Comparison of ENCODE assay signal across 17 cellular contexts in genomic region chr3:73559730-73560129, GRCh38.
DNase-seq lines count a peak whose midpoint lies in the region; ATAC-seq and TF ChIP-seq lines count a peak whose summit lies in the region.
"Had no signal": no experiment of that assay in that cellular context is flagged by ENCODE, and none has a peak within 500 bp of the region (broad histone marks: within the 10 kb centered on the region; RNA-seq: fewer than 3 reads in every experiment).

No MANE protein-coding gene starts in this region.

- H3K4me2 ChIP-seq in IMR-90 (ENCODE audit: low read depth, low read length): no peak overlapping the region
- H3K4me2 ChIP-seq: A549 had no signal

- no peak overlapping the region for H3K23ac ChIP-seq in IMR-90 (ENCODE audit: low read depth, low read length)

- H4K91ac ChIP-seq in IMR-90 (ENCODE audit: insufficient read depth, low read depth, low read length): no peak overlapping the region

- H2AK9ac ChIP-seq in IMR-90 (replicated peaks; ENCODE audit: low read depth, low read length, poor library complexity): no peak overlapping the region

- CTCF ChIA-PET in IMR-90 (lab: Yijun Ruan, JAX): no interaction called here

- H3K14ac ChIP-seq in IMR-90 (replicated peaks; ENCODE audit: low read depth, low read length): no peak overlapping the region

- H4K5ac ChIP-seq in IMR-90 (ENCODE audit: low read depth, low read length): no peak overlapping the region

- peaks cover 7% of the 10 kb centered on the region; the same call in 1 of the 2 replicates for H4K20me1 ChIP-seq in IMR-90 (ENCODE audit: insufficient read depth, low read length)

- H2AFZ ChIP-seq in IMR-90 (replicated peaks; ENCODE audit: low read length, poor library complexity): no peak overlapping the region

- no peaks in the 10 kb centered on the region for H3K36me3 Mint-ChIP-seq in stimulated activated effector memory CD8-positive, alpha-beta T cell treated with anti-CD3 and anti-CD28 coated beads, Interleukin-12 subunit alpha, Interleukin-12 subunit beta, amount 100 ng/mL, for 72 hours
- H3K36me3 Mint-ChIP-seq: CD14-positive monocyte had no signal

- no peak for TF ChIP-seq RAD21 in IMR-90 (IDR thresholded peaks at IDR 0.05; ENCODE audit: low read length)

- H2BK20ac ChIP-seq in IMR-90 (ENCODE audit: low read depth, low read length): no peak overlapping the region

- H3K4me1 Mint-ChIP-seq in stimulated activated effector memory CD8-positive, alpha-beta T cell treated with anti-CD3 and anti-CD28 coated beads, Interleukin-12 subunit alpha, Interleukin-12 subunit beta, amount 100 ng/mL, for 72 hours: no peaks in the 10 kb centered on the region
- H3K4me1 Mint-ChIP-seq: CD14-positive monocyte had no signal

- H3K9me3 ChIP-seq in IMR-90 (ENCODE audit: control insufficient read depth, insufficient read depth, low read length) (no peaks in the 10 kb centered on the region), sigmoid colon (no peaks in the 10 kb centered on the region)
- H3K9me3 ChIP-seq: A549 had no signal

- H3K27ac Mint-ChIP-seq in stimulated activated effector memory CD8-positive, alpha-beta T cell treated with anti-CD3 and anti-CD28 coated beads, Interleukin-12 subunit alpha, Interleukin-12 subunit beta, amount 100 ng/mL, for 72 hours: no peak overlapping the region

- WGBS in IMR-90 (ENCODE audit: extremely low coverage in 2 of 2, insufficient read length in 1 of 2), 2 experiments: no CpG with 5 or more reads among the region's 2 CpGs
- 33 to 63% methylated on average over 2 of the region's 2 CpGs for WGBS in sigmoid colon, 2 donors

- H3K56ac ChIP-seq in IMR-90 (ENCODE audit: extremely low read depth, insufficient read depth, low read length): no peak overlapping the region

- H3K4me1 ChIP-seq in IMR-90 (ENCODE audit: control insufficient read depth, insufficient read depth, low read length) (peaks cover 31% of the 10 kb centered on the region), sigmoid colon (peaks cover 0 to 96% (median 83%) of the 10 kb centered on the region in 4 donors)
- H3K4me1 ChIP-seq: A549 had no signal

- TF ChIP-seq CTCF in IMR-90 (conservative IDR thresholded peaks at IDR 0.05; ENCODE audit: low read depth, low read length) (no peak), sigmoid colon (IDR thresholded peaks at IDR 0.05) (no peak)

- no peak overlapping the region for H3K4ac ChIP-seq in IMR-90 (ENCODE audit: low read depth, low read length)

- H3K9ac ChIP-seq in IMR-90 (ENCODE audit: low read depth, low read length): no peak overlapping the region

- no peaks in the 10 kb centered on the region for H3K9me3 Mint-ChIP-seq in stimulated activated effector memory CD8-positive, alpha-beta T cell treated with anti-CD3 and anti-CD28 coated beads, Interleukin-12 subunit alpha, Interleukin-12 subunit beta, amount 100 ng/mL, for 72 hours
- H3K9me3 Mint-ChIP-seq: CD14-positive monocyte had no signal

- peaks cover 4 to 22% of the 10 kb centered on the region in 2 experiments; a peak in 3 of 4 replicates for H3K79me1 ChIP-seq in IMR-90 (ENCODE audit: low read depth in 1 of 2, low read length in 2 of 2)

- in situ Hi-C loops in IMR-90 (cut with MboI; ENCODE audit: low sequenced_read_pairs): no loop called here

- H2AK5ac ChIP-seq in IMR-90 (ENCODE audit: low read depth, low read length): no peak overlapping the region

- no peaks in the 10 kb centered on the region for H3K27me3 ChIP-seq in IMR-90 (ENCODE audit: control insufficient read depth, insufficient read depth, low read length)
- H3K27me3 ChIP-seq in sigmoid colon: no peaks in the 10 kb centered on the region

- no TSS peak for BruUV-seq in IMR-90 (replicated peaks; lab: Mats Ljungman, UMichigan)

- H3K27ac ChIP-seq in IMR-90 (ENCODE audit: insufficient read depth, low read length) (no peak overlapping the region), sigmoid colon (peak overlapping the region; percentile 55 to 87 (median 74))
- H3K27ac ChIP-seq: A549 had no signal

- no peak overlapping the region for H3K18ac ChIP-seq in IMR-90 (ENCODE audit: low read depth, low read length)

- no peak overlapping the region for H2BK5ac ChIP-seq in IMR-90 (ENCODE audit: low read depth, low read length, poor library complexity, severe bottlenecking)

- H2BK15ac ChIP-seq in IMR-90 (ENCODE audit: low read depth, low read length): no peak overlapping the region

- no peak overlapping the region for H3K4me3 Mint-ChIP-seq in stimulated activated effector memory CD8-positive, alpha-beta T cell treated with anti-CD3 and anti-CD28 coated beads, Interleukin-12 subunit alpha, Interleukin-12 subunit beta, amount 100 ng/mL, for 72 hours
- H3K4me3 Mint-ChIP-seq: CD14-positive monocyte had no signal

- peak; percentile 52 for DNase-seq in IMR-90
- peak; percentile 23 for DNase-seq in amniotic epithelial cell (ENCODE audit: low read depth)
- no peak for DNase-seq in left colon
- no peak for DNase-seq in sigmoid colon
- DNase-seq in stimulated activated effector memory CD8-positive, alpha-beta T cell treated with anti-CD3 and anti-CD28 coated beads, Interleukin-12 subunit alpha, Interleukin-12 subunit beta, amount 100 ng/mL, for 72 hours (ENCODE audit: low spot score in 2 of 2): no peak
- no peak for DNase-seq in NCI-H748 treated with DMSO at 0.1 percent for 48 hours (lab: John Stamatoyannopoulos, UW)
- no peak for DNase-seq in NCI-H128 (lab: John Stamatoyannopoulos, UW; ENCODE audit: unreplicated experiment)
- DNase-seq: COR-L47, DMS153, HCEC 1CT, NCI-H1436 treated with DMSO at 0.1 percent for 48 hours, NCI-H226, NCI-H774, SHP77 treated with DMSO at 0.1 percent for 48 hours had no signal

- H3K4me3 ChIP-seq in IMR-90 (ENCODE audit: insufficient read depth, low read depth, low read length) (no peak overlapping the region), sigmoid colon (no peak overlapping the region)
- H3K4me3 ChIP-seq: A549 had no signal

- H2BK120ac ChIP-seq in IMR-90 (ENCODE audit: low read depth, low read length): 0 out of 2 replicates have a peak overlapping the region, but pooled peaks have one; percentile 17

- H4K8ac ChIP-seq in IMR-90 (ENCODE audit: low read depth in 2 of 2, low read length in 2 of 2): no peak overlapping the region

- TF ChIP-seq EP300 in sigmoid colon (IDR thresholded peaks at IDR 0.05): no peak

- ATAC-seq in IMR-90 (ENCODE audit: low read depth): peak; percentile 64
- peak; percentile 78 for ATAC-seq in left colon
- no peak for ATAC-seq in stimulated activated effector memory CD8-positive, alpha-beta T cell treated with anti-CD3 and anti-CD28 coated beads, Interleukin-12 subunit alpha, Interleukin-12 subunit beta, amount 100 ng/mL, for 72 hours
- ATAC-seq in GM19351 (IDR thresholded peaks at IDR 0.05; ENCODE audit: unreplicated experiment): no peak
- ATAC-seq: A549 had no signal

- peaks cover 21% of the 10 kb centered on the region for H3K9me1 ChIP-seq in IMR-90 (ENCODE audit: insufficient read depth, low read length)

- dilution Hi-C loops in IMR-90 (cut with HindIII; ENCODE audit: low sequenced_read_pairs, unreplicated experiment): no loop called here

- POLR2A ChIA-PET in IMR-90 (lab: Charles Lee; ENCODE audit: unreplicated experiment): interaction anchor here (0.6 kb wide), 1 partner anchor 56 kb away, joined by 4 read pairs; no protein-coding TSS in a partner anchor

- H3K36me3 ChIP-seq in IMR-90 (ENCODE audit: control insufficient read depth, insufficient read depth, low read length): no peaks in the 10 kb centered on the region
- H3K36me3 ChIP-seq in sigmoid colon: no peaks in the 10 kb centered on the region

- intact Hi-C loops in IMR-90 (cut with micrococcal nuclease): no loop called here
- intact Hi-C loops in left colon (cut with DNase I, micrococcal nuclease): no loop called here
- intact Hi-C loops in sigmoid colon (cut with DNase I): loop anchor here (5.0 kb wide), 1 partner anchor 38 kb away; no protein-coding TSS in a partner anchor

- no peak for TF ChIP-seq POLR2A in IMR-90 (IDR thresholded peaks at IDR 0.05; ENCODE audit: low read depth, low read length)
- no peak for TF ChIP-seq POLR2A in sigmoid colon (IDR thresholded peaks at IDR 0.05)

TF ChIP-seq in IMR-90, 13 proteins besides CTCF, POLR2A, EP300 and RAD21:
- no peak for TF ChIP-seq CEBPB (IDR thresholded peaks at IDR 0.05; ENCODE audit: low read depth, low read length)
- TF ChIP-seq, protein P1, sequence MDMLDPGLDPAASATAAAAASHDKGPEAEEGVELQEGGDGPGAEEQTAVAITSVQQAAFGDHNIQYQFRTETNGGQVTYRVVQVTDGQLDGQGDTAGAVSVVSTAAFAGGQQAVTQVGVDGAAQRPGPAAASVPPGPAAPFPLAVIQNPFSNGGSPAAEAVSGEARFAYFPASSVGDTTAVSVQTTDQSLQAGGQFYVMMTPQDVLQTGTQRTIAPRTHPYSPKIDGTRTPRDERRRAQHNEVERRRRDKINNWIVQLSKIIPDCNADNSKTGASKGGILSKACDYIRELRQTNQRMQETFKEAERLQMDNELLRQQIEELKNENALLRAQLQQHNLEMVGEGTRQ (IDR thresholded peaks at IDR 0.05; ENCODE audit: low read depth, low read length): peak; percentile 32; the same call in 1 of the 2 replicates
- 0 out of 2 replicates have a peak, but pooled peaks have one; percentile 15 for TF ChIP-seq MXI1 (IDR thresholded peaks at IDR 0.05; ENCODE audit: borderline replicate concordance, low read depth, low read length)
- no peak for TF ChIP-seq MAZ (IDR thresholded peaks at IDR 0.05; ENCODE audit: borderline replicate concordance, low read depth, low read length)

Comparison
In these comparisons a context has a peak if more than half of its experiments do, and no peak if none do; other contexts are left out.
1. ATAC-seq: peak in IMR-90 (single experiment) and left colon (single experiment); none in stimulated activated effector memory CD8-positive, alpha-beta T cell treated with anti-CD3 and anti-CD28 coated beads, Interleukin-12 subunit alpha, Interleukin-12 subunit beta, amount 100 ng/mL, for 72 hours (single experiment) and GM19351 (single experiment).
2. DNase-seq: peak in IMR-90 (single experiment) and amniotic epithelial cell (single experiment); none in left colon (0 of 2), sigmoid colon (single experiment), stimulated activated effector memory CD8-positive, alpha-beta T cell treated with anti-CD3 and anti-CD28 coated beads, Interleukin-12 subunit alpha, Interleukin-12 subunit beta, amount 100 ng/mL, for 72 hours (0 of 2), NCI-H748 treated with DMSO at 0.1 percent for 48 hours (single experiment) and NCI-H128 (single experiment).